In genomic region chr2:75594599-75594998, GRCh38 we compare ENCODE assay signal across 22 cellular contexts. TPM values are rescaled to one million over a fixed set of nuclear protein-coding genes. Genes with fewer than 3 reads are reported as not detected.
"Had no signal": no experiment of that assay in that cellular context is flagged by ENCODE, and none has a peak within 500 bp of the region (broad histone marks: within the 10 kb centered on the region; RNA-seq: fewer than 3 reads in every experiment).

No MANE protein-coding gene starts in this region.

- H3K27me3 ChIP-seq: foreskin keratinocyte, stomach had no signal

- ATAC-seq: activated T-cell treated with anti-CD3 and anti-CD28 coated beads, Interleukin-2, amount 50 U/mL, for 72 hours; effector memory CD8-positive, alpha-beta T cell; foreskin keratinocyte; left colon; lower lobe of right lung; stimulated activated effector memory CD8-positive, alpha-beta T cell treated with anti-CD3 and anti-CD28 coated beads, Interleukin-12 subunit alpha, Interleukin-12 subunit beta, amount 100 ng/mL, for 72 hours had no signal

- H3K4me3 Mint-ChIP-seq: activated naive CD4-positive, alpha-beta T cell treated with anti-CD3 and anti-CD28 coated beads, Interleukin-2, amount 50 U/mL, for 24 hours; activated T-cell treated with anti-CD3 and anti-CD28 coated beads, Interleukin-2, amount 50 U/mL, for 72 hours; dendritic cell treated with granulocyte-macrophage colony-stimulating factor and Interleukin-4, amounts not matched to agents 40 ng/mL and 50 ng/mL, for 4 days; effector memory CD8-positive, alpha-beta T cell; nephron progenitor cell; stimulated activated effector memory CD8-positive, alpha-beta T cell treated with anti-CD3 and anti-CD28 coated beads, Interleukin-12 subunit alpha, Interleukin-12 subunit beta, amount 100 ng/mL, for 72 hours had no signal

- H3K36me3 ChIP-seq: lower lobe of right lung, stomach had no signal

- H3K27ac ChIP-seq: lower lobe of right lung, stomach had no signal

- FAIRE-seq: islet of Langerhans had no signal

- H3K4me3 ChIP-seq: lower lobe of right lung, stomach had no signal

- DNase-seq: activated CD4-positive, alpha-beta T cell treated with anti-CD3 and anti-CD28 coated beads, Interleukin-2, amount 50 U/mL, for 4 hours; activated CD4-positive, CD25-positive, alpha-beta regulatory T cell treated with anti-CD3 and anti-CD28 coated beads, Interleukin-2, amount 50 U/mL, for 72 hours; activated effector memory CD4-positive, alpha-beta T cell treated with anti-CD3 and anti-CD28 coated beads, Interleukin-2, amount 50 U/mL, for 16 hours; activated T-cell treated with anti-CD3 and anti-CD28 coated beads, Interleukin-2, amount 50 U/mL, for 72 hours; effector memory CD8-positive, alpha-beta T cell; foreskin keratinocyte; hippocampal formation; left colon; lower lobe of right lung; midbrain; nephron progenitor cell; nucleus accumbens; retina; stimulated activated CD4-positive, alpha-beta T cell treated with anti-CD3 and anti-CD28 coated beads, Interleukin-4, amount 100 ng/mL, for 24 hours; stomach; T1000 had no signal

- H3K27me3 Mint-ChIP-seq: dendritic cell treated with granulocyte-macrophage colony-stimulating factor and Interleukin-4, amounts not matched to agents 40 ng/mL and 50 ng/mL, for 4 days had no signal

- H3K4me1 Mint-ChIP-seq: activated naive CD4-positive, alpha-beta T cell treated with anti-CD3 and anti-CD28 coated beads, Interleukin-2, amount 50 U/mL, for 24 hours; stimulated activated effector memory CD8-positive, alpha-beta T cell treated with anti-CD3 and anti-CD28 coated beads, Interleukin-12 subunit alpha, Interleukin-12 subunit beta, amount 100 ng/mL, for 72 hours had no signal

- H3K36me3 Mint-ChIP-seq: activated naive CD4-positive, alpha-beta T cell treated with anti-CD3 and anti-CD28 coated beads, Interleukin-2, amount 50 U/mL, for 24 hours had no signal

- H3K4me1 ChIP-seq: lower lobe of right lung, stomach had no signal

- H3K27ac Mint-ChIP-seq: activated naive CD4-positive, alpha-beta T cell treated with anti-CD3 and anti-CD28 coated beads, Interleukin-2, amount 50 U/mL, for 24 hours; activated T-cell treated with anti-CD3 and anti-CD28 coated beads, Interleukin-2, amount 50 U/mL, for 72 hours; dendritic cell treated with granulocyte-macrophage colony-stimulating factor and Interleukin-4, amounts not matched to agents 40 ng/mL and 50 ng/mL, for 4 days; effector memory CD8-positive, alpha-beta T cell; nephron progenitor cell; stimulated activated effector memory CD8-positive, alpha-beta T cell treated with anti-CD3 and anti-CD28 coated beads, Interleukin-12 subunit alpha, Interleukin-12 subunit beta, amount 100 ng/mL, for 72 hours had no signal

- H3K9me3 ChIP-seq: lower lobe of right lung, stomach had no signal

- H3K9me3 Mint-ChIP-seq: activated naive CD4-positive, alpha-beta T cell treated with anti-CD3 and anti-CD28 coated beads, Interleukin-2, amount 50 U/mL, for 24 hours; dendritic cell treated with granulocyte-macrophage colony-stimulating factor and Interleukin-4, amounts not matched to agents 40 ng/mL and 50 ng/mL, for 4 days; nephron progenitor cell; stimulated activated effector memory CD8-positive, alpha-beta T cell treated with anti-CD3 and anti-CD28 coated beads, Interleukin-12 subunit alpha, Interleukin-12 subunit beta, amount 100 ng/mL, for 72 hours had no signal

RNA-seq across cellular contexts. Expression of gene EVA1A, which starts 33.9 kb away (rescaled TPM):
- total RNA-seq: activated CD8-positive, alpha-beta memory T cell treated with anti-CD3 and anti-CD28 coated beads for 36 hours; T-helper 1 cell treated with Interleukin-12 subunit alpha and Interleukin-12 subunit beta and Interleukin-4 antibody, amounts not matched to agents 30 ng/mL and 1 ng/mL, for 36 hours had no signal
